19 cellular contexts compared by ENCODE assay signal in the genomic region with DNA sequence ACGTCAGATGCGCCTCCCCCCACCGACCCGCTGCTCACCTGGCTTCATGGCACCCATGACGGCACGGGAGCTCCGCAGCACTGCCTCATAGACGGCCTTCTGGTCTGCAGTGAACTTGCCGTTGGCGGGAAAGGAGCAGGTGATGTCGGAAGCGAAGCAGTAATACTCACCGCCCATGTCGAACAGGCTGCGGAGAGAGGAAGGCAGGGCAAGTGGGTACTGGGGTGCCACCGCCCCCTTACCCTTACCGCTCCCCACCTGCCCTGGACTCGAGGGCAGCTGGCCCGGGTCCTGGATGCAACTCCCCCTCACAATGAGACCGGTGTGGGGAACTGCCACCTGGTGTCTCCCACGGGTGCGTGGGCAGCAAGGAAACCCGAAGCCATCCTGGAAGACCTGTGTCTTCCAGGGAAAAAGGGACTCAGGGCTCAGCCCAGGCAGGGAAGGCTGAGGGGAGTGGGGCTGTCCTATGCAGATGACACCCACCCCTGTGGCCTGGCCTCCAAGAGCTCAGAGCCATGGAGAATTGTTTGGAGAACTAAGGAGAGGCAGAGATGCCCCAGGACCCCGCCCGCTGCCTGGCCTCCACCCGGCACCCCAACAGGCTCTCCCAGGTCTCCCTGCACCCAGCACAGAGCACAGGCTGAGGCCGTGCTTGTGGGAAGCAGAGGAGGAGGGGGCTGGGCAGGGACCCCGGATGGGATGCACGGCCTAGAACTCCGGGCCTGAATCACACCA.
"Had no signal": no experiment of that assay in that cellular context is flagged by ENCODE, and none has a peak within 500 bp of the region (broad histone marks: within the 10 kb centered on the region; RNA-seq: fewer than 3 reads in every experiment).

No MANE protein-coding gene starts in this region.

- H3K27me3 ChIP-seq: brain microvascular endothelial cell, esophagus muscularis mucosa had no signal

- ATAC-seq: naive thymus-derived CD4-positive, alpha-beta T cell had no signal

- H3K27ac Mint-ChIP-seq: activated CD4-positive, alpha-beta T cell treated with anti-CD3 and anti-CD28 coated beads, Interleukin-2, amount 10 ng/mL, durations not matched to agents 7 days and 5 days; activated naive CD4-positive, alpha-beta T cell treated with anti-CD3 and anti-CD28 coated beads, Interleukin-2, amount 50 U/mL, for 24 hours; activated T-helper 2 cell treated with anti-CD3 and anti-CD28 coated beads, Interferon-gamma antibody, Interleukin-2, Interleukin-4, amounts not matched to agents 10 μg/mL and 5 μg/mL and 100 μg/mL, durations not matched to agents 14 hours and 24 hours and 36 hours; endodermal cell; naive thymus-derived CD4-positive, alpha-beta T cell; stimulated activated naive CD8-positive, alpha-beta T cell treated with anti-CD3 and anti-CD28 coated beads, Interleukin-15, Interleukin-2, amounts not matched to agents 100 ng/mL and 50 ng/mL, for 24 hours; T-helper 1 cell treated with Interleukin-12 subunit alpha and Interleukin-12 subunit beta and Interleukin-4 antibody, amounts not matched to agents 30 μg/mL and 1 μg/mL, for 36 hours had no signal

- H3K27me3 Mint-ChIP-seq: activated CD4-positive, alpha-beta T cell treated with anti-CD3 and anti-CD28 coated beads, Interleukin-2, amount 10 ng/mL, durations not matched to agents 7 days and 5 days; activated naive CD4-positive, alpha-beta T cell treated with anti-CD3 and anti-CD28 coated beads, Interleukin-2, amount 50 U/mL, for 24 hours; naive thymus-derived CD4-positive, alpha-beta T cell; stimulated activated naive CD8-positive, alpha-beta T cell treated with anti-CD3 and anti-CD28 coated beads, Interleukin-15, Interleukin-2, amounts not matched to agents 100 ng/mL and 50 ng/mL, for 24 hours had no signal

- H3K9me3 ChIP-seq: esophagus muscularis mucosa, psoas muscle had no signal

- H3K9me3 Mint-ChIP-seq: activated CD4-positive, alpha-beta T cell treated with anti-CD3 and anti-CD28 coated beads, Interleukin-2, amount 10 ng/mL, durations not matched to agents 7 days and 5 days; activated naive CD4-positive, alpha-beta T cell treated with anti-CD3 and anti-CD28 coated beads, Interleukin-2, amount 50 U/mL, for 24 hours; activated T-helper 2 cell treated with anti-CD3 and anti-CD28 coated beads, Interferon-gamma antibody, Interleukin-2, Interleukin-4, amounts not matched to agents 10 μg/mL and 5 μg/mL and 100 μg/mL, durations not matched to agents 14 hours and 24 hours and 36 hours; endodermal cell; stimulated activated naive CD8-positive, alpha-beta T cell treated with anti-CD3 and anti-CD28 coated beads, Interleukin-15, Interleukin-2, amounts not matched to agents 100 ng/mL and 50 ng/mL, for 24 hours; T-helper 1 cell treated with Interleukin-12 subunit alpha and Interleukin-12 subunit beta and Interleukin-4 antibody, amounts not matched to agents 30 μg/mL and 1 μg/mL, for 36 hours had no signal

- H3K36me3 Mint-ChIP-seq: activated naive CD4-positive, alpha-beta T cell treated with anti-CD3 and anti-CD28 coated beads, Interleukin-2, amount 50 U/mL, for 24 hours had no signal

- DNase-seq: activated CD4-positive, alpha-beta T cell treated with anti-CD3 and anti-CD28 coated beads, Interleukin-2, amount 10 ng/mL, durations not matched to agents 7 days and 5 days; activated CD4-positive, CD25-positive, alpha-beta regulatory T cell; activated T-cell treated with anti-CD3 and anti-CD28 coated beads for 4 hours; amygdala; brain microvascular endothelial cell; cerebellar nuclear complex; dermis blood vessel endothelial cell; endodermal cell; naive thymus-derived CD4-positive, alpha-beta T cell; stimulated activated CD4-positive, alpha-beta T cell treated with anti-CD3 and anti-CD28 coated beads, Interleukin-15, amount 100 ng/mL, for 24 hours; stimulated activated CD4-positive, alpha-beta T cell treated with anti-CD3 and anti-CD28 coated beads, Interleukin-4, amount 100 ng/mL, for 24 hours had no signal

- H3K36me3 ChIP-seq: brain microvascular endothelial cell had no signal

- H3K4me3 Mint-ChIP-seq: activated CD4-positive, alpha-beta T cell treated with anti-CD3 and anti-CD28 coated beads, Interleukin-2, amount 10 ng/mL, durations not matched to agents 7 days and 5 days; activated naive CD4-positive, alpha-beta T cell treated with anti-CD3 and anti-CD28 coated beads, Interleukin-2, amount 50 U/mL, for 24 hours; endodermal cell; naive thymus-derived CD4-positive, alpha-beta T cell; stimulated activated naive CD8-positive, alpha-beta T cell treated with anti-CD3 and anti-CD28 coated beads, Interleukin-15, Interleukin-2, amounts not matched to agents 100 ng/mL and 50 ng/mL, for 24 hours; T-helper 1 cell treated with Interleukin-12 subunit alpha and Interleukin-12 subunit beta and Interleukin-4 antibody, amounts not matched to agents 30 μg/mL and 1 μg/mL, for 36 hours had no signal

- H3K4me1 Mint-ChIP-seq: activated CD4-positive, alpha-beta T cell treated with anti-CD3 and anti-CD28 coated beads, Interleukin-2, amount 10 ng/mL, durations not matched to agents 7 days and 5 days; activated naive CD4-positive, alpha-beta T cell treated with anti-CD3 and anti-CD28 coated beads, Interleukin-2, amount 50 U/mL, for 24 hours had no signal

- H3K4me3 ChIP-seq: esophagus muscularis mucosa, lung, psoas muscle had no signal

- FAIRE-seq: TTC549 had no signal

- H3K27ac ChIP-seq: brain microvascular endothelial cell, esophagus muscularis mucosa, psoas muscle had no signal
